Comparison of ENCODE assay signal across 9 cellular contexts in the genomic region with DNA sequence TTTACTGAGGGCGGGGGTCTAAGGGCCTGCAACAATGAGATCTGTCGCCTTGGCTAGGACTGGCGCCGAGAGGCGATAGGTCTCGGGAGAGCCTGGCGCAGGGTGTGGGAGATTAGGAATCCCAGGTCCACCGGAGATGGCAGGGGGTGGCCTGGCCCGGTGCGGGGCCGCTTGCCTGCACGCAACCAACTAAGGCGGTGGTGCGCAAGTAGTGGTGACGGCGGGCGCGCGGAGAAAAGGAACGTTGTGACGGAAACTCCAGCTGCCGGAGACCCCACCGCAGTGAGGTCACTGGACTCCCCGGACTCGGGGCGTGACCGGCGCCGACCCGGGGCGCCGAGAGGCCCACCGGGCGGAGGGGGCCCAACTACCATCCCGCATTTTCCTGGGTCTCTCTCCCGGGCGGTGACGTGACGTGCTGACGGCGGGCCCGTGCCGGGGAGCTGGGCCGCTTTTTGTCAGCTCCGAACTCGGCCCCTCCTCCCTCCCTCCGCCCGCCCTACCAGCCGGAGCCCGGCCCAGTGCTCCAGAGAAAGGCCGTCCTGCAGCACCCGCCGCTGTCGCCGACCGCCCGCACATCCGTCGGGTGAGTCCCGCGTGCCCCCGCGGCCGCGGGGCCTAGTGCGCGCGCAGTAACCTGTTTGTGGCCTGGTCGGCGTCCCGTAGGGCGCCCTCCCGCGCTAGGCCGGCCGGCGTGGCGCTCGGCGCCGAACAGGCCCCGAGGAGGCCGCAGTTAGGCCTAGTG. TPM values are rescaled to one million over a fixed set of nuclear protein-coding genes. Genes with fewer than 3 reads are reported as not detected.
DNase-seq lines count a peak whose midpoint lies in the region; ATAC-seq and TF ChIP-seq lines count a peak whose summit lies in the region.
"Had no signal": no experiment of that assay in that cellular context is flagged by ENCODE, and none has a peak within 500 bp of the region (broad histone marks: within the 10 kb centered on the region; RNA-seq: fewer than 3 reads in every experiment).

A gene (plus strand): TSS at position 521 of the 745 bp plus-strand sequence. CDS start 18,556 bp downstream, outside the sequence.

- H3K4me3 ChIP-seq in lower lobe of right lung (peak within 1 kb of the TSS; percentile 61), thoracic aorta (peak within 1 kb of the TSS; percentile 83)

- intact Hi-C loops in lower lobe of right lung (cut with DNase I) = no loop called here

- TF ChIP-seq CTCF in lower lobe of right lung (IDR thresholded peaks at IDR 0.05) (no peak), thoracic aorta (IDR thresholded peaks at IDR 0.05) (no peak)

- H3K36me3 ChIP-seq in lower lobe of right lung = no peaks in the 10 kb centered on the region
- no peaks in the 10 kb centered on the region for H3K36me3 ChIP-seq in thoracic aorta

- peak in 1 of 2 donors; percentile 91 for ATAC-seq in lower lobe of right lung
- peak; percentile 51 for ATAC-seq in thoracic aorta (ENCODE audit: insufficient number of reproducible peaks, low FRiP score, low read depth)
- no peak for ATAC-seq in GM18907 (IDR thresholded peaks at IDR 0.05; ENCODE audit: unreplicated experiment)
- no peak for ATAC-seq in HG02870 (IDR thresholded peaks at IDR 0.05; ENCODE audit: unreplicated experiment)

- H3K4me1 ChIP-seq in lower lobe of right lung = peaks cover 10% of the 10 kb centered on the region
- H3K4me1 ChIP-seq in thoracic aorta (ENCODE audit: control insufficient read depth in 1 of 2, low read depth in 2 of 2) = peaks cover 0 to 11% of the 10 kb centered on the region in 2 donors

- H3K27ac Mint-ChIP-seq in activated naive CD8-positive, alpha-beta T cell = peak within 1 kb of the TSS; percentile 98

- H3K9me3 ChIP-seq in lower lobe of right lung = no peaks in the 10 kb centered on the region
- H3K9me3 ChIP-seq in thoracic aorta = no peaks in the 10 kb centered on the region

- peak within 1 kb of the TSS; percentile 90 for H3K4me3 Mint-ChIP-seq in activated naive CD8-positive, alpha-beta T cell

- POLR2A ChIA-PET in activated CD8-positive, alpha-beta memory T cell treated with anti-CD3 and anti-CD28 coated beads for 36 hours (lab: Charles Lee) = no interaction called here

- no peaks in the 10 kb centered on the region for H3K9me3 Mint-ChIP-seq in activated naive CD8-positive, alpha-beta T cell (ENCODE audit: low read depth)

- H3K27ac ChIP-seq in lower lobe of right lung (peak within 1 kb of the TSS; percentile 99), thoracic aorta (peak within 1 kb of the TSS; percentile 98 to 99)
- H3K27ac ChIP-seq: C4-2B had no signal

- H3K36me3 Mint-ChIP-seq in activated naive CD8-positive, alpha-beta T cell = peaks cover 3% of the 10 kb centered on the region

- H3K27me3 Mint-ChIP-seq in activated naive CD8-positive, alpha-beta T cell = no peaks in the 10 kb centered on the region

- DNase-seq in activated CD8-positive, alpha-beta memory T cell treated with anti-CD3 and anti-CD28 coated beads, Interleukin-2, amount 50 U/mL, for 4 hours = no peak
- DNase-seq in NCI-H2171 (lab: John Stamatoyannopoulos, UW) = peak; percentile 39
- peak; percentile 79 for DNase-seq in lower lobe of right lung
- DNase-seq in thoracic aorta (ENCODE audit: low spot score) = peak; percentile 2

- no peaks in the 10 kb centered on the region for H3K27me3 ChIP-seq in lower lobe of right lung (ENCODE audit: low read depth)
- no peaks in the 10 kb centered on the region for H3K27me3 ChIP-seq in thoracic aorta (replicated peaks; ENCODE audit: insufficient read depth)

- H3K4me1 Mint-ChIP-seq in activated naive CD8-positive, alpha-beta T cell (ENCODE audit: low read depth) = peaks cover 34% of the 10 kb centered on the region

- CTCF ChIA-PET in activated CD8-positive, alpha-beta memory T cell treated with anti-CD3 and anti-CD28 coated beads for 36 hours (lab: Charles Lee) = no interaction called here

RNA-seq across cellular contexts. Expression of the gene that starts here (rescaled TPM):
- total RNA-seq in activated CD8-positive, alpha-beta memory T cell treated with anti-CD3 and anti-CD28 coated beads for 36 hours = 10 to 100 TPM; 17.3 to 21.5 TPM
- total RNA-seq in lower lobe of right lung = 21.2 TPM
- total RNA-seq in thoracic aorta = 10 to 100 TPM; 13.1 to 14.0 TPM
